In genomic region chr2:43044093-43044614, GRCh38 we compare ENCODE assay signal across 21 cellular contexts.
A peak's percentile ranks its signal among the peaks of the same experiment; 100 is the strongest.
DNase-seq lines count a peak whose midpoint lies in the region; ATAC-seq and TF ChIP-seq lines count a peak whose summit lies in the region.
"Had no signal": no experiment of that assay in that cellular context is flagged by ENCODE, and none has a peak within 500 bp of the region (broad histone marks: within the 10 kb centered on the region; RNA-seq: fewer than 3 reads in every experiment).

No MANE protein-coding gene starts in this region.

- no peak overlapping the region for H3K4me3 ChIP-seq in hepatocyte
- H3K4me3 ChIP-seq: pancreas, SK-N-MC, tibial nerve had no signal

- POLR2A ChIA-PET in activated CD4-positive, alpha-beta memory T cell treated with anti-CD3 and anti-CD28 coated beads, Interleukin-2, amount 10 ng/mL, durations not matched to agents 7 days and 5 days (lab: Charles Lee) = no interaction called here

- H3K9me3 ChIP-seq in hepatocyte (ENCODE audit: low read depth) = no peaks in the 10 kb centered on the region
- H3K9me3 ChIP-seq: pancreas, tibial nerve had no signal

- H3K27me3 Mint-ChIP-seq in natural killer cell treated with Interleukin-12 subunit alpha and Interleukin-12 subunit beta and Interleukin-15 and Interleukin-18, amount 100 ng/mL, for 72 hours = no peaks in the 10 kb centered on the region
- peaks cover 0 to 2% of the 10 kb centered on the region in 2 donors for H3K27me3 Mint-ChIP-seq in natural killer cell (ENCODE audit: low read depth in 2 of 2)
- H3K27me3 Mint-ChIP-seq in activated CD4-positive, alpha-beta memory T cell treated with anti-CD3 and anti-CD28 coated beads, Interleukin-2, amount 10 ng/mL, durations not matched to agents 7 days and 5 days = peaks cover 13% of the 10 kb centered on the region
- H3K27me3 Mint-ChIP-seq: activated CD4-positive, alpha-beta T cell treated with anti-CD3 and anti-CD28 coated beads for 36 hours had no signal

- no peak overlapping the region for H3K4me2 ChIP-seq in hepatocyte

- no peaks in the 10 kb centered on the region for H4K20me1 ChIP-seq in hepatocyte (ENCODE audit: insufficient read depth, poor library complexity, severe bottlenecking)

- H3K27ac Mint-ChIP-seq in natural killer cell treated with Interleukin-12 subunit alpha and Interleukin-12 subunit beta and Interleukin-15 and Interleukin-18, amount 100 ng/mL, for 72 hours = no peak overlapping the region
- H3K27ac Mint-ChIP-seq in natural killer cell = no peak overlapping the region
- no peak overlapping the region for H3K27ac Mint-ChIP-seq in activated CD4-positive, alpha-beta memory T cell treated with anti-CD3 and anti-CD28 coated beads, Interleukin-2, amount 10 ng/mL, durations not matched to agents 7 days and 5 days
- H3K27ac Mint-ChIP-seq: activated CD4-positive, alpha-beta T cell treated with anti-CD3 and anti-CD28 coated beads for 36 hours; CD4-positive, CD25-positive, alpha-beta regulatory T cell had no signal

- H3K27me3 ChIP-seq in hepatocyte = no peaks in the 10 kb centered on the region
- H3K27me3 ChIP-seq: pancreas, tibial nerve had no signal

- H3K4me3 Mint-ChIP-seq in natural killer cell treated with Interleukin-12 subunit alpha and Interleukin-12 subunit beta and Interleukin-15 and Interleukin-18, amount 100 ng/mL, for 72 hours = no peak overlapping the region
- no peak overlapping the region for H3K4me3 Mint-ChIP-seq in natural killer cell
- H3K4me3 Mint-ChIP-seq in activated CD4-positive, alpha-beta memory T cell treated with anti-CD3 and anti-CD28 coated beads, Interleukin-2, amount 10 ng/mL, durations not matched to agents 7 days and 5 days = no peak overlapping the region
- H3K4me3 Mint-ChIP-seq: activated CD4-positive, alpha-beta T cell treated with anti-CD3 and anti-CD28 coated beads for 36 hours; CD4-positive, CD25-positive, alpha-beta regulatory T cell had no signal

- TF ChIP-seq CTCF in natural killer cell (IDR thresholded peaks at IDR 0.05) (no peak), hepatocyte (IDR thresholded peaks at IDR 0.05; ENCODE audit: poor library complexity) (no peak)

- intact Hi-C loops in natural killer cell (cut with micrococcal nuclease) (no loop called here), sciatic nerve (cut with DNase I) (no loop called here)

- no peak for ATAC-seq in natural killer cell treated with Interleukin-12 subunit alpha and Interleukin-12 subunit beta and Interleukin-15 and Interleukin-18, amount 100 ng/mL, for 72 hours
- no peak for ATAC-seq in natural killer cell
- ATAC-seq in sciatic nerve = no peak
- ATAC-seq: activated CD4-positive, alpha-beta T cell treated with anti-CD3 and anti-CD28 coated beads for 36 hours; left colon; pancreas; PC-3 had no signal

- peak overlapping the region; percentile 97 for H3K27ac ChIP-seq in hepatocyte
- H3K27ac ChIP-seq: pancreas, SK-N-MC had no signal

- H3K4me1 Mint-ChIP-seq in natural killer cell treated with Interleukin-12 subunit alpha and Interleukin-12 subunit beta and Interleukin-15 and Interleukin-18, amount 100 ng/mL, for 72 hours (ENCODE audit: low read depth in 2 of 2) = peaks cover 10% of the 10 kb centered on the region in 2 donors
- peaks cover 11 to 21% of the 10 kb centered on the region in 2 donors for H3K4me1 Mint-ChIP-seq in natural killer cell
- H3K4me1 Mint-ChIP-seq in activated CD4-positive, alpha-beta memory T cell treated with anti-CD3 and anti-CD28 coated beads, Interleukin-2, amount 10 ng/mL, durations not matched to agents 7 days and 5 days = peaks cover 24% of the 10 kb centered on the region

- peak; percentile 37 for DNase-seq in natural killer cell treated with Interleukin-12 subunit alpha and Interleukin-12 subunit beta and Interleukin-15 and Interleukin-18, amount 100 ng/mL, for 72 hours (ENCODE audit: low spot score)
- DNase-seq in natural killer cell (no peak), hepatocyte (ENCODE audit: low spot score) (no peak), sciatic nerve (ENCODE audit: low spot score) (peak; percentile 50), cerebellum (ENCODE audit: low spot score) (no peak), hepatic stellate cell (ENCODE audit: low spot score) (no peak)
- no peak for DNase-seq in NK-92 treated with Interleukin-12 subunit alpha and Interleukin-12 subunit beta, amount 100 ng/mL, for 24 hours (lab: John Stamatoyannopoulos, UW)
- DNase-seq in activated CD4-positive, alpha-beta memory T cell treated with anti-CD3 and anti-CD28 coated beads, Interleukin-2, amount 10 ng/mL, durations not matched to agents 7 days and 5 days = no peak
- DNase-seq: activated CD4-positive, alpha-beta T cell treated with anti-CD3 and anti-CD28 coated beads for 36 hours; activated gamma-delta T cell; CD4-positive, CD25-positive, alpha-beta regulatory T cell; cerebellar nuclear complex; DMS153; NCI-H2171 treated with DMSO at 0.1 percent for 48 hours; PC-3; small intestine; T1000 had no signal

- no peaks in the 10 kb centered on the region for H3K36me3 ChIP-seq in hepatocyte (replicated peaks; ENCODE audit: insufficient read depth, low read depth)
- H3K36me3 ChIP-seq: pancreas, tibial nerve had no signal

- H3K9me3 Mint-ChIP-seq in natural killer cell treated with Interleukin-12 subunit alpha and Interleukin-12 subunit beta and Interleukin-15 and Interleukin-18, amount 100 ng/mL, for 72 hours = no peaks in the 10 kb centered on the region
- no peaks in the 10 kb centered on the region for H3K9me3 Mint-ChIP-seq in natural killer cell
- no peaks in the 10 kb centered on the region for H3K9me3 Mint-ChIP-seq in activated CD4-positive, alpha-beta memory T cell treated with anti-CD3 and anti-CD28 coated beads, Interleukin-2, amount 10 ng/mL, durations not matched to agents 7 days and 5 days
- H3K9me3 Mint-ChIP-seq: CD4-positive, CD25-positive, alpha-beta regulatory T cell had no signal

- no peaks in the 10 kb centered on the region for H3K79me2 ChIP-seq in hepatocyte

- CTCF ChIA-PET in activated CD4-positive, alpha-beta memory T cell treated with anti-CD3 and anti-CD28 coated beads, Interleukin-2, amount 10 ng/mL, durations not matched to agents 7 days and 5 days (lab: Charles Lee) = no interaction called here

- H2AFZ ChIP-seq in hepatocyte = no peak overlapping the region

- H3K36me3 Mint-ChIP-seq in natural killer cell treated with Interleukin-12 subunit alpha and Interleukin-12 subunit beta and Interleukin-15 and Interleukin-18, amount 100 ng/mL, for 72 hours = no peaks in the 10 kb centered on the region
- no peaks in the 10 kb centered on the region for H3K36me3 Mint-ChIP-seq in natural killer cell
- no peaks in the 10 kb centered on the region for H3K36me3 Mint-ChIP-seq in activated CD4-positive, alpha-beta memory T cell treated with anti-CD3 and anti-CD28 coated beads, Interleukin-2, amount 10 ng/mL, durations not matched to agents 7 days and 5 days (ENCODE audit: low read depth)
- H3K36me3 Mint-ChIP-seq: CD4-positive, CD25-positive, alpha-beta regulatory T cell had no signal

- no peaks in the 10 kb centered on the region for H3K9me2 ChIP-seq in hepatocyte (replicated peaks; ENCODE audit: insufficient read depth)

- WGBS in hepatocyte (ENCODE audit: low lambda C conversion rate, missing lambda C conversion rate) = 80% methylated on average over 12 of the region's 12 CpGs

- peaks cover 75% of the 10 kb centered on the region for H3K4me1 ChIP-seq in hepatocyte (ENCODE audit: insufficient read depth)
- H3K4me1 ChIP-seq: pancreas had no signal

Comparison
In these comparisons a context has a peak if more than half of its experiments do, and no peak if none do; other contexts are left out.
1. DNase-seq: peak in natural killer cell treated with Interleukin-12 subunit alpha and Interleukin-12 subunit beta and Interleukin-15 and Interleukin-18, amount 100 ng/mL, for 72 hours (single experiment) and sciatic nerve (single experiment); none in natural killer cell (single experiment), hepatocyte (single experiment), cerebellum (single experiment), NK-92 treated with Interleukin-12 subunit alpha and Interleukin-12 subunit beta, amount 100 ng/mL, for 24 hours (single experiment), hepatic stellate cell (single experiment) and activated CD4-positive, alpha-beta memory T cell treated with anti-CD3 and anti-CD28 coated beads, Interleukin-2, amount 10 ng/mL, durations not matched to agents 7 days and 5 days (single experiment).